ENCODE assay signal across 8 cellular contexts in the genomic region with DNA sequence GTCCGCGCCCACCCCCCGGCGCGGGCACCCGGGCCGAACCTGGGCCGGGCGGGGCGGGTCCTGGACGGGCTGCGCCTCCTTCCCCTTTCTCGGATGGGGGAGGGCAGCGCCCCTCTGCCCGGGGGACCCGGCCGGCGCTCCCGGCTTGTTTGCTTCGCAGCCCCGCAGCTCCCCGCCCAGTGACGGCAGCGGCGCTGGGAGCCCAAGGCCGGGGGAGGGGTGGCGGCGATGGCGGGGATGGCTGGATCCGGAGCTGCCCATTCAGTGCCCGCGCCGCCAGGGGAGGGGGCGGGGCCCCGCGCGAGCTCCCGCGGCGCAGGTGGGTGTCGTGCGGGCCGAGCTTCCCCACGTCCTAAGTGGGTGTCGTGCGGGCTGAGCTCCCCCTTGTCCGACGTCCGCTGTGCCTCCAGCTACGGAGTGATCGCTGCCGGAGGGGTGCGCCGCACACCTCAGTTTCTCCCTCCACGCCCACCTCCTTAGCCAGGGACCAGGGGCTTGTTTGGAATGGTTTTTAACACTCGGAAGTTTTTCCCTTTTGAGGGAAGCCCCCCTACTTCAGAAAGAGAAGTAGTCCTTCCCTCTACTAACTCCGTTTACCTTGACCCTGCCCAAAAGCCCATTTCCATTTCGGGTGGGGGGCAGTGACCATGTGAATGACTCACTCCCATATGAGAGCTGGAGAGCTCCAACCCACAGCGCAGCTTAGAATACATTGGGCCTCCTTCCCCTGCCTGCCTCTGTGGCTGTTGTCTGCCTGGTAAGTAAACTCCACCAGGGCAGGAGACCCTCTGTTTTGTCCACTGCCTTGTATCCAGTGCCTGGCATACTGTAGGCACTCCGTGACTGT. TPM values are rescaled to one million over a fixed set of nuclear protein-coding genes. Genes with fewer than 3 reads are reported as not detected.
DNase-seq lines count a peak whose midpoint lies in the region; ATAC-seq and TF ChIP-seq lines count a peak whose summit lies in the region.

No MANE protein-coding gene starts in this region.

- H3K36me3 Mint-ChIP-seq in activated T-cell treated with anti-CD3 and anti-CD28 coated beads, Interleukin-2, amount 50 U/mL, for 4 hours (ENCODE audit: insufficient read depth): peaks cover 12% of the 10 kb centered on the region

- H3K27me3 Mint-ChIP-seq in activated T-cell treated with anti-CD3 and anti-CD28 coated beads, Interleukin-2, amount 50 U/mL, for 4 hours (ENCODE audit: low read depth): no peaks in the 10 kb centered on the region

- peaks cover 21 to 47% (median 37%) of the 10 kb centered on the region in 4 donors for H3K36me3 ChIP-seq in stomach

- no peaks in the 10 kb centered on the region for H3K9me3 Mint-ChIP-seq in activated T-cell treated with anti-CD3 and anti-CD28 coated beads, Interleukin-2, amount 50 U/mL, for 4 hours

- peaks cover 24% of the 10 kb centered on the region for H3K4me1 Mint-ChIP-seq in activated T-cell treated with anti-CD3 and anti-CD28 coated beads, Interleukin-2, amount 50 U/mL, for 4 hours (ENCODE audit: low read depth)

- intact Hi-C loops in stomach (cut with DNase I; ENCODE audit: low total_unique reads): no loop called here

- WGBS in stomach, 5 donors: 2 to 5% (median 3%) methylated on average over 16 to 59 of the region's 60 CpGs

- H3K27me3 ChIP-seq in stomach: no peaks in the 10 kb centered on the region

- peaks cover 10 to 40% (median 36%) of the 10 kb centered on the region in 4 donors for H3K4me1 ChIP-seq in stomach

- peak; percentile 44 to 47 for ATAC-seq in activated T-cell treated with anti-CD3 and anti-CD28 coated beads, Interleukin-2, amount 50 U/mL, for 4 hours
- peak; percentile 55 for ATAC-seq in esophagus mucosa

- H3K27ac ChIP-seq in stomach: peak overlapping the region; percentile 90 to 96 (median 95)

- peak overlapping the region; percentile 81 for H3K4me3 Mint-ChIP-seq in activated T-cell treated with anti-CD3 and anti-CD28 coated beads, Interleukin-2, amount 50 U/mL, for 4 hours

- H3K4me3 ChIP-seq in stomach: peak overlapping the region; percentile 82 to 99 (median 95)

- TF ChIP-seq EP300 in stomach (IDR thresholded peaks at IDR 0.05): no peak

- no peaks in the 10 kb centered on the region for H3K9me3 ChIP-seq in stomach

- no peak for TF ChIP-seq CTCF in GM20000 (IDR thresholded peaks at IDR 0.05; ENCODE audit: extremely low read depth, missing control alignments)
- peak in 1 of 7 experiments; percentile 6 for TF ChIP-seq CTCF in stomach (IDR thresholded peaks at IDR 0.05)

- TF ChIP-seq POLR2A in stomach (IDR thresholded peaks at IDR 0.05): no peak

- DNase-seq in C1 segment of cervical spinal cord (lab: John Stamatoyannopoulos, UW) (peak in 8 of 14 donors; percentile 2 to 64 (median 36)), GM20000 (ENCODE audit: low spot score) (peak; percentile 83), NCI-H69 (lab: John Stamatoyannopoulos, UW) (peak; percentile 63), myocyte (ENCODE audit: low read depth) (peak; percentile 64), stomach (peak; percentile 79), Kasumi-1 (lab: John Stamatoyannopoulos, UW) (no peak)
- peak; percentile 28 for DNase-seq in activated T-cell treated with anti-CD3 and anti-CD28 coated beads, Interleukin-2, amount 50 U/mL, for 4 hours

RNA-seq across cellular contexts. Expression of gene SGSM2, which starts 0.7 kb away (rescaled TPM):
- total RNA-seq in activated T-cell treated with anti-CD3 and anti-CD28 coated beads, Interleukin-2, amount 50 U/mL, for 4 hours: 10 to 100 TPM; 40.1 to 41.3 (median 40.6) TPM
- total RNA-seq in esophagus mucosa (28.1 TPM), myocyte (69.9 and 70.1 TPM in 2 replicates), stomach (100 to 1,000 TPM in 1 of 5 donors, 10 to 100 TPM in 4; 48.5 to 224 (median 57.1) TPM)
- polyA plus RNA-seq in myocyte (2012): 67.2 TPM
- polyA plus RNA-seq in stomach: 10 to 100 TPM; 31.2 to 91.8 (median 41.5) TPM

RNA-seq across cellular contexts. Expression of gene TSR1, which starts 1.8 kb away (rescaled TPM):
- 100 to 1,000 TPM; 143 to 159 (median 156) TPM for total RNA-seq in activated T-cell treated with anti-CD3 and anti-CD28 coated beads, Interleukin-2, amount 50 U/mL, for 4 hours
- total RNA-seq in esophagus mucosa: 24.5 TPM
- total RNA-seq in myocyte: 56.9 and 60.3 TPM in 2 replicates
- polyA plus RNA-seq in myocyte (2012): 21.4 TPM
- total RNA-seq in stomach: 10 to 100 TPM; 17.1 to 67.0 (median 33.8) TPM
- polyA plus RNA-seq in stomach: 10 to 100 TPM; 12.2 to 13.8 (median 12.4) TPM

RNA-seq across cellular contexts. Expression of gene SRR, which starts 34.3 kb away (rescaled TPM):
- total RNA-seq in activated T-cell treated with anti-CD3 and anti-CD28 coated beads, Interleukin-2, amount 50 U/mL, for 4 hours: 1 to 10 TPM; 2.5 to 6.5 (median 6.1) TPM
- total RNA-seq in esophagus mucosa: 7.5 TPM
- total RNA-seq in myocyte: 30.7 and 38.0 TPM in 2 replicates
- polyA plus RNA-seq in myocyte (2012): 35.0 TPM
- 10 to 100 TPM in 4 of 5 donors, 1 to 10 TPM in 1; 1.2 to 44.0 (median 15.4) TPM for total RNA-seq in stomach
- polyA plus RNA-seq in stomach: 1 to 10 TPM; 4.3 to 7.8 (median 6.4) TPM

RNA-seq across cellular contexts. Expression of gene SMG6, which starts 34.4 kb away (rescaled TPM):
- 10 to 100 TPM; 27.9 to 36.1 (median 30.7) TPM for total RNA-seq in activated T-cell treated with anti-CD3 and anti-CD28 coated beads, Interleukin-2, amount 50 U/mL, for 4 hours
- 19.5 TPM for total RNA-seq in esophagus mucosa
- total RNA-seq in myocyte: 22.9 and 25.2 TPM in 2 replicates
- polyA plus RNA-seq in myocyte (2012): 35.3 TPM
- total RNA-seq in stomach: 100 to 1,000 TPM in 1 of 5 donors, 10 to 100 TPM in 4; 22.6 to 102 (median 34.2) TPM
- polyA plus RNA-seq in stomach: 10 to 100 TPM; 17.0 to 22.3 (median 17.1) TPM

Comparison
In these comparisons a context has a peak if more than half of its experiments do, and no peak if none do; other contexts are left out.
1. DNase-seq: peak in C1 segment of cervical spinal cord (8 of 14), GM20000 (single experiment), NCI-H69 (single experiment), activated T-cell treated with anti-CD3 and anti-CD28 coated beads, Interleukin-2, amount 50 U/mL, for 4 hours (single experiment), myocyte (single experiment) and stomach (single experiment); none in Kasumi-1 (0 of 2).